ENCODE assay signal across 8 cellular contexts in the genomic region with DNA sequence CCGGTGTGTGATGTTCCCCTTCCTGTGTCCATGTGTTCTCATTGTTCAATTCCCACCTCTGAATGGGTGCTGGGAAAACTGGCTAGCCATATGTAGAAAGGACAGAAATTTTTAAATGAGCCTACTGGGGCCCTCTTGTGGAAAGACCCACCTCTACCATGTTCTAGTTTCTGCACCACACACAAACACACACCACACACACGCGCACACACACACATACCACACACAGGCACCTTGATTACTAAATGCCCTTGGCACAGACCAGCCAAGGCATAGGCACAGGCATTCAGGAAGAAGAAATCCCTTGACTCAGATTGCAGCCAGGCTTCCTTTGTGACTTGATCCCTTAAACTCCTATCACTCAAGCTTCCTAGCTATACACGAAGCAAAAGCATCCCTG.
DNase-seq lines count a peak whose midpoint lies in the region; ATAC-seq, FAIRE-seq and TF ChIP-seq lines count a peak whose summit lies in the region.

No MANE protein-coding gene starts in this region.

- no peak for TF ChIP-seq POLR2A in testis (IDR thresholded peaks at IDR 0.05)

- no peak overlapping the region for H3K9ac ChIP-seq in kidney (ENCODE audit: low read length in 2 of 2)

- H3K27ac Mint-ChIP-seq in Caco-2 (ENCODE audit: unreplicated experiment) = no peak overlapping the region
- H3K27ac Mint-ChIP-seq in nephron progenitor cell = no peak overlapping the region

- CTCF ChIA-PET in Caco-2 (lab: Charles Lee) = no interaction called here

- TF ChIP-seq CTCF in Caco-2 (IDR thresholded peaks at IDR 0.05; ENCODE audit: insufficient read depth in 1 of 2, low read depth in 1 of 2, low read length in 1 of 2, severe bottlenecking in 1 of 2, unreplicated experiment in 1 of 2) = peak; percentile 14 to 38
- TF ChIP-seq CTCF in WI38 (IDR thresholded peaks at IDR 0.05; ENCODE audit: low read depth, low read length) = peak; percentile 12; the same call in 1 of the 2 replicates
- TF ChIP-seq CTCF in kidney (IDR thresholded peaks at IDR 0.05; ENCODE audit: borderline replicate concordance, extremely low read depth, insufficient read depth) = peak; percentile 23
- no peak for TF ChIP-seq CTCF in testis (IDR thresholded peaks at IDR 0.05)
- TF ChIP-seq CTCF in nephron progenitor cell (IDR thresholded peaks at IDR 0.05) = no peak

- H3K9me3 ChIP-seq in Caco-2 = no peaks in the 10 kb centered on the region
- H3K9me3 ChIP-seq in kidney (ENCODE audit: control insufficient read depth in 1 of 2, low read length in 2 of 2) = no peaks in the 10 kb centered on the region
- H3K9me3 ChIP-seq in testis = no peaks in the 10 kb centered on the region

- no peak for FAIRE-seq in kidney (lab: Jason Lieb, UNC)

- POLR2A ChIA-PET in Caco-2 (lab: Charles Lee) = no interaction called here

- H3K27me3 Mint-ChIP-seq in Caco-2 (ENCODE audit: insufficient read depth, unreplicated experiment) = no peaks in the 10 kb centered on the region
- peaks cover 15% of the 10 kb centered on the region for H3K27me3 Mint-ChIP-seq in nephron progenitor cell (ENCODE audit: low read depth, poor library complexity)

- no TSS peak for BruUV-seq in Caco-2 (replicated peaks; lab: Mats Ljungman, UMichigan)

- intact Hi-C loops in Caco-2 (cut with micrococcal nuclease; ENCODE audit: unreplicated experiment) (loop anchor here (10.0 kb wide), 1 partner anchor 263 kb away; a partner anchor contains a TSS), kidney (cut with DNase I) (no loop called here), testis (cut with DNase I; ENCODE audit: low total_unique reads) (no loop called here)

- no peak for ATAC-seq in HG03457 (IDR thresholded peaks at IDR 0.05; ENCODE audit: unreplicated experiment)

- H3K4me1 ChIP-seq in Caco-2 (no peaks in the 10 kb centered on the region), kidney (ENCODE audit: control insufficient read depth in 1 of 2, insufficient read depth in 1 of 2, low read depth in 1 of 2, low read length in 2 of 2) (peaks cover 27 to 33% of the 10 kb centered on the region in 2 donors), testis (peaks cover 32% of the 10 kb centered on the region)

- TF ChIP-seq RAD21 in Ishikawa (IDR thresholded peaks at IDR 0.05; ENCODE audit: low read depth) = peak; percentile 44

- no peak for TF ChIP-seq EP300 in Ishikawa (IDR thresholded peaks at IDR 0.05; ENCODE audit: borderline replicate concordance)

- no peaks in the 10 kb centered on the region for H3K36me3 Mint-ChIP-seq in Caco-2 (ENCODE audit: insufficient read depth, unreplicated experiment)
- no peaks in the 10 kb centered on the region for H3K36me3 Mint-ChIP-seq in nephron progenitor cell (ENCODE audit: low read depth)

- H3K4me3 Mint-ChIP-seq in Caco-2 (ENCODE audit: unreplicated experiment) = no peak overlapping the region
- H3K4me3 Mint-ChIP-seq in nephron progenitor cell = no peak overlapping the region

- WGBS in testis, 2 donors = 82 to 83% methylated on average over 4 of the region's 4 CpGs

- H3K27ac ChIP-seq in kidney (ENCODE audit: low read depth in 2 of 2, low read length in 2 of 2) (no peak overlapping the region), testis (no peak overlapping the region)

- H3K9me3 Mint-ChIP-seq in Caco-2 (ENCODE audit: unreplicated experiment) (no peaks in the 10 kb centered on the region), nephron progenitor cell (no peaks in the 10 kb centered on the region)

- DNase-seq in Caco-2 = peak in 1 of 2 experiments; percentile 33
- no peak for DNase-seq in kidney
- DNase-seq in stimulated activated naive CD4-positive, alpha-beta T cell (lab: John Stamatoyannopoulos, UW) = no peak
- no peak for DNase-seq in testis
- no peak for DNase-seq in nephron progenitor cell

- H3K36me3 ChIP-seq in Caco-2 (ENCODE audit: control insufficient read depth, insufficient read depth, low read length) (no peaks in the 10 kb centered on the region), kidney (ENCODE audit: control insufficient read depth in 1 of 2, insufficient read depth in 2 of 2, low read length in 2 of 2) (no peaks in the 10 kb centered on the region), testis (ENCODE audit: low read depth, missing control alignments) (no peaks in the 10 kb centered on the region)

- H3K27me3 ChIP-seq in Caco-2 (replicated peaks; ENCODE audit: control insufficient read depth, insufficient read depth, low read length) (no peaks in the 10 kb centered on the region), testis (no peaks in the 10 kb centered on the region)

- H3K4me1 Mint-ChIP-seq in Caco-2 (ENCODE audit: low read depth, unreplicated experiment) (no peaks in the 10 kb centered on the region), nephron progenitor cell (peaks cover 47% of the 10 kb centered on the region)

- H3K4me3 ChIP-seq in Caco-2 (ENCODE audit: low read depth, low read length) = no peak overlapping the region
- H3K4me3 ChIP-seq in WI38 (ENCODE audit: low read depth, low read length) = no peak overlapping the region
- H3K4me3 ChIP-seq in kidney (ENCODE audit: low read length in 2 of 2) = no peak overlapping the region
- no peak overlapping the region for H3K4me3 ChIP-seq in testis

TF ChIP-seq in Ishikawa, 13 proteins besides CTCF, POLR2A, EP300 and RAD21:
- TF ChIP-seq TEAD4 (IDR thresholded peaks at IDR 0.05) (no peak), TCF12 (IDR thresholded peaks at IDR 0.05; ENCODE audit: low read depth) (no peak), FOXM1 (IDR thresholded peaks at IDR 0.05; ENCODE audit: borderline replicate concordance, low read depth) (no peak), EGR1 (IDR thresholded peaks at IDR 0.05) (no peak)
- TF ChIP-seq, protein P1, sequence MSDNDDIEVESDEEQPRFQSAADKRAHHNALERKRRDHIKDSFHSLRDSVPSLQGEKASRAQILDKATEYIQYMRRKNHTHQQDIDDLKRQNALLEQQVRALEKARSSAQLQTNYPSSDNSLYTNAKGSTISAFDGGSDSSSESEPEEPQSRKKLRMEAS (IDR thresholded peaks at IDR 0.05) = no peak

Comparison
In these comparisons a context has a peak if more than half of its experiments do, and no peak if none do; other contexts are left out.
1. CTCF ChIP-seq: peak in Caco-2 (2 of 2), WI38 (single experiment) and kidney (single experiment); none in testis (0 of 3) and nephron progenitor cell (single experiment).